Comparison of ENCODE assay signal across 8 cellular contexts in the genomic region with DNA sequence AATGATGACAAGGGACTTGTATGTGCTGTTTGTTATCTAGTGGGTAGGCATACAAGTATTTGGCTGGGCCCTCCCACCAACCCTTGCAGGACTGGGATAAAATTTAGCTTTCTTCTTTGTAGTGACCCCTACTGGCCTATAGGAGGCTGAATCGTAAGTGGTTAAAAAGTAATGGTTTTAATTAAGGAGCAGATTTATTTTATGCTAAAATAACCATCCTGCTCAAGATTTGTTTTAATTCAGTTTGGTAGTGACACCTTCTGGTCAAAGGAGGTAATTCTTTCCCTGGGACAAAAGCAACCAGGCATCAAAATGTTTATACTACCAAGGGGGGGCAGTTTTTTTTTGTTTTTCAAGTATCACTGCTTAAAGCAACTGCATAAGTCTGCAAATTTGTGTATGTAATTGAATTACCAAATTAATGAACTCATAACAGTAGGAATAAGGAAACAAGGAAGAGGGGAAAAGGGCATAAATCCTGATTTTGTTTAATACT.
DNase-seq lines count a peak whose midpoint lies in the region; ATAC-seq and TF ChIP-seq lines count a peak whose summit lies in the region.

No MANE protein-coding gene starts in this region.

- H3K36me3 Mint-ChIP-seq in stimulated activated effector memory CD8-positive, alpha-beta T cell treated with anti-CD3 and anti-CD28 coated beads, Interleukin-12 subunit alpha, Interleukin-12 subunit beta, amount 100 ng/mL, for 72 hours, result peaks cover 43% of the 10 kb centered on the region

- no peak overlapping the region for H3K4me3 Mint-ChIP-seq in stimulated activated effector memory CD8-positive, alpha-beta T cell treated with anti-CD3 and anti-CD28 coated beads, Interleukin-12 subunit alpha, Interleukin-12 subunit beta, amount 100 ng/mL, for 72 hours

- H2AFZ ChIP-seq in hepatocyte, result no peak overlapping the region

- H3K27ac Mint-ChIP-seq in stimulated activated effector memory CD8-positive, alpha-beta T cell treated with anti-CD3 and anti-CD28 coated beads, Interleukin-12 subunit alpha, Interleukin-12 subunit beta, amount 100 ng/mL, for 72 hours, result peak overlapping the region; percentile 46

- DNase-seq in NCI-H1417 (lab: John Stamatoyannopoulos, UW), result peak in 2 of 3 experiments; percentile 13 to 61
- no peak for DNase-seq in NCI-H1417 treated with DMSO at 0.1 percent for 48 hours (lab: John Stamatoyannopoulos, UW)
- DNase-seq in NAMALWA (ENCODE audit: low spot score), result peak; percentile 90
- peak; percentile 48 for DNase-seq in amniotic stem cell (lab: John Stamatoyannopoulos, UW)
- peak; percentile 63 for DNase-seq in hepatocyte (ENCODE audit: low spot score)
- DNase-seq in stimulated activated effector memory CD8-positive, alpha-beta T cell treated with anti-CD3 and anti-CD28 coated beads, Interleukin-12 subunit alpha, Interleukin-12 subunit beta, amount 100 ng/mL, for 72 hours (ENCODE audit: low spot score in 2 of 2), result no peak
- no peak for DNase-seq in stimulated activated CD4-positive, alpha-beta T cell treated with anti-CD3 and anti-CD28 coated beads, Interleukin-4, amount 100 ng/mL, for 24 hours

- no peaks in the 10 kb centered on the region for H3K9me2 ChIP-seq in hepatocyte (replicated peaks; ENCODE audit: insufficient read depth)

- no peak overlapping the region for H3K4me2 ChIP-seq in hepatocyte

- H3K36me3 ChIP-seq in hepatocyte (replicated peaks; ENCODE audit: insufficient read depth, low read depth), result no peaks in the 10 kb centered on the region

- ATAC-seq in GM21576 (IDR thresholded peaks at IDR 0.05; ENCODE audit: unreplicated experiment), result peak; percentile 32
- peak; percentile 55 for ATAC-seq in stimulated activated effector memory CD8-positive, alpha-beta T cell treated with anti-CD3 and anti-CD28 coated beads, Interleukin-12 subunit alpha, Interleukin-12 subunit beta, amount 100 ng/mL, for 72 hours

- H3K79me2 ChIP-seq in hepatocyte, result peaks cover 2% of the 10 kb centered on the region

- no peaks in the 10 kb centered on the region for H3K9me3 Mint-ChIP-seq in stimulated activated effector memory CD8-positive, alpha-beta T cell treated with anti-CD3 and anti-CD28 coated beads, Interleukin-12 subunit alpha, Interleukin-12 subunit beta, amount 100 ng/mL, for 72 hours

- 0% methylated on average over 1 of the region's 1 CpG for WGBS in hepatocyte (ENCODE audit: low lambda C conversion rate, missing lambda C conversion rate)

- H3K4me1 ChIP-seq in hepatocyte (ENCODE audit: insufficient read depth), result peaks cover 23% of the 10 kb centered on the region

- H3K4me1 Mint-ChIP-seq in stimulated activated effector memory CD8-positive, alpha-beta T cell treated with anti-CD3 and anti-CD28 coated beads, Interleukin-12 subunit alpha, Interleukin-12 subunit beta, amount 100 ng/mL, for 72 hours, result peaks cover 3% of the 10 kb centered on the region

- TF ChIP-seq CTCF in hepatocyte (IDR thresholded peaks at IDR 0.05; ENCODE audit: poor library complexity), result peak; percentile 89

- no peaks in the 10 kb centered on the region for H3K9me3 ChIP-seq in hepatocyte (ENCODE audit: low read depth)

- H3K27ac ChIP-seq in hepatocyte, result peak overlapping the region; percentile 63

- no peaks in the 10 kb centered on the region for H3K27me3 ChIP-seq in hepatocyte

- H4K20me1 ChIP-seq in hepatocyte (ENCODE audit: insufficient read depth, poor library complexity, severe bottlenecking), result no peaks in the 10 kb centered on the region

- H3K4me3 ChIP-seq in hepatocyte, result no peak overlapping the region

Comparison
In these comparisons a context has a peak if more than half of its experiments do, and no peak if none do; other contexts are left out.
1. DNase-seq: peak in NCI-H1417 (2 of 3), NAMALWA (single experiment), amniotic stem cell (single experiment) and hepatocyte (single experiment); none in NCI-H1417 treated with DMSO at 0.1 percent for 48 hours (single experiment), stimulated activated effector memory CD8-positive, alpha-beta T cell treated with anti-CD3 and anti-CD28 coated beads, Interleukin-12 subunit alpha, Interleukin-12 subunit beta, amount 100 ng/mL, for 72 hours (0 of 2) and stimulated activated CD4-positive, alpha-beta T cell treated with anti-CD3 and anti-CD28 coated beads, Interleukin-4, amount 100 ng/mL, for 24 hours (single experiment).